Comparison of ENCODE assay signal across 11 cellular contexts in genomic region chr19:15292140-15292539, GRCh38. TPM values are rescaled to one million over a fixed set of nuclear protein-coding genes. Genes with fewer than 3 reads are reported as not detected.
DNase-seq lines count a peak whose midpoint lies in the region; ATAC-seq, FAIRE-seq and TF ChIP-seq lines count a peak whose summit lies in the region.
"Had no signal": no experiment of that assay in that cellular context is flagged by ENCODE, and none has a peak within 500 bp of the region (broad histone marks: within the 10 kb centered on the region; RNA-seq: fewer than 3 reads in every experiment).

No MANE protein-coding gene starts in this region.

- H3K36me3 Mint-ChIP-seq in T-helper 2 cell treated with Interferon-gamma antibody and Interleukin-4, amounts not matched to agents 5 μg/mL and 100 μg/mL, for 36 hours (ENCODE audit: low read depth): peaks cover 14% of the 10 kb centered on the region
- peaks cover 10% of the 10 kb centered on the region for H3K36me3 Mint-ChIP-seq in astrocyte (ENCODE audit: low read depth, unreplicated experiment)

- in situ Hi-C loops in GM13976 (cut with MboI; ENCODE audit: low sequenced_read_pairs, unreplicated experiment): no loop called here

- no peak overlapping the region for H2BK120ac ChIP-seq in trophoblast cell (ENCODE audit: insufficient read depth, low read length, poor library complexity)

- no peak overlapping the region for H3K23ac ChIP-seq in trophoblast cell (ENCODE audit: low read length)

- H3K4me1 Mint-ChIP-seq in T-helper 2 cell treated with Interferon-gamma antibody and Interleukin-4, amounts not matched to agents 5 μg/mL and 100 μg/mL, for 36 hours (ENCODE audit: low read depth): peaks cover 80% of the 10 kb centered on the region
- H3K4me1 Mint-ChIP-seq in astrocyte (ENCODE audit: low read depth, unreplicated experiment): peaks cover 74% of the 10 kb centered on the region

- H4K12ac ChIP-seq in trophoblast cell (ENCODE audit: low read depth, low read length): no peak overlapping the region

- no peak overlapping the region for H3K14ac ChIP-seq in trophoblast cell (ENCODE audit: low read length)

- no peak overlapping the region for H2AK5ac ChIP-seq in trophoblast cell (ENCODE audit: low read length)

- peaks cover 97% of the 10 kb centered on the region for H3K79me2 ChIP-seq in Karpas-422 (ENCODE audit: low read length)
- peaks cover 98% of the 10 kb centered on the region for H3K79me2 ChIP-seq in astrocyte (ENCODE audit: insufficient read depth, low read length)
- H3K79me2 ChIP-seq in trophoblast cell (ENCODE audit: control insufficient read depth, insufficient read depth, low read length, poor library complexity): peaks cover 57% of the 10 kb centered on the region

- H2BK5ac ChIP-seq in trophoblast cell (ENCODE audit: low read depth, low read length, poor library complexity): no peak overlapping the region

- DNase-seq in T-helper 2 cell treated with Interferon-gamma antibody and Interleukin-4, amounts not matched to agents 5 μg/mL and 100 μg/mL, for 36 hours (ENCODE audit: low spot score): no peak
- DNase-seq in T-helper 2 cell (no peak), Karpas-422 (no peak), astrocyte (ENCODE audit: low read depth) (no peak), trophoblast cell (no peak), GM13976 (ENCODE audit: low spot score) (no peak), NCI-H1694 treated with DMSO at 0.1 percent for 48 hours (lab: John Stamatoyannopoulos, UW) (no peak)

- H3K4me3 Mint-ChIP-seq in T-helper 2 cell treated with Interferon-gamma antibody and Interleukin-4, amounts not matched to agents 5 μg/mL and 100 μg/mL, for 36 hours: peak overlapping the region; percentile 26
- no peak overlapping the region for H3K4me3 Mint-ChIP-seq in astrocyte (ENCODE audit: unreplicated experiment)

- peak overlapping the region; percentile 9 for H3K27ac Mint-ChIP-seq in T-helper 2 cell treated with Interferon-gamma antibody and Interleukin-4, amounts not matched to agents 5 μg/mL and 100 μg/mL, for 36 hours
- H3K27ac Mint-ChIP-seq in astrocyte (ENCODE audit: unreplicated experiment): peak overlapping the region; percentile 0

- peak overlapping the region; percentile 99 for H3K4ac ChIP-seq in trophoblast cell (ENCODE audit: low read depth, low read length)

- H3K36me3 ChIP-seq in Karpas-422 (ENCODE audit: insufficient read depth, low read length) (peaks cover 10% of the 10 kb centered on the region; the same call in 1 of the 2 replicates), astrocyte (ENCODE audit: insufficient read depth, low read length) (no peaks in the 10 kb centered on the region), trophoblast cell (ENCODE audit: control insufficient read depth in 1 of 2, insufficient read depth in 2 of 2, low read length in 2 of 2) (peaks cover 6% of the 10 kb centered on the region in 2 experiments)

- H3K9me3 Mint-ChIP-seq in T-helper 2 cell treated with Interferon-gamma antibody and Interleukin-4, amounts not matched to agents 5 μg/mL and 100 μg/mL, for 36 hours: no peaks in the 10 kb centered on the region
- H3K9me3 Mint-ChIP-seq in astrocyte (ENCODE audit: unreplicated experiment): no peaks in the 10 kb centered on the region

- H4K8ac ChIP-seq in trophoblast cell (ENCODE audit: low read depth, low read length): no peak overlapping the region

- H2AFZ ChIP-seq in Karpas-422 (ENCODE audit: low read length): no peak overlapping the region
- H2AFZ ChIP-seq in astrocyte (ENCODE audit: low read depth, low read length): no peak overlapping the region
- no peak overlapping the region for H2AFZ ChIP-seq in trophoblast cell (ENCODE audit: insufficient read depth, low read length, poor library complexity)

- H4K20me1 ChIP-seq in Karpas-422 (ENCODE audit: insufficient read depth, low read depth, low read length): peaks cover 74% of the 10 kb centered on the region
- H4K20me1 ChIP-seq in astrocyte (ENCODE audit: insufficient read depth, low read length): peaks cover 97% of the 10 kb centered on the region

- H3K27ac ChIP-seq in Karpas-422 (ENCODE audit: low read length) (peak overlapping the region; percentile 79), astrocyte (ENCODE audit: low read depth, low read length) (no peak overlapping the region), trophoblast cell (ENCODE audit: low read depth, low read length) (no peak overlapping the region)

- H3K4me1 ChIP-seq in Karpas-422 (ENCODE audit: low read length): peaks cover 96% of the 10 kb centered on the region
- H3K4me1 ChIP-seq in astrocyte (ENCODE audit: insufficient read depth, low read length): peaks cover 36% of the 10 kb centered on the region
- H3K4me1 ChIP-seq in trophoblast cell (ENCODE audit: control insufficient read depth in 1 of 2, insufficient read depth in 2 of 2, low read length in 2 of 2): peaks cover 31 to 32% of the 10 kb centered on the region in 2 experiments

- no peaks in the 10 kb centered on the region for H3K27me3 Mint-ChIP-seq in T-helper 2 cell treated with Interferon-gamma antibody and Interleukin-4, amounts not matched to agents 5 μg/mL and 100 μg/mL, for 36 hours (ENCODE audit: low read depth)
- no peaks in the 10 kb centered on the region for H3K27me3 Mint-ChIP-seq in astrocyte (ENCODE audit: low read depth, unreplicated experiment)

- ATAC-seq in GM19397 (IDR thresholded peaks at IDR 0.05; ENCODE audit: unreplicated experiment): no peak

- H3K9me3 ChIP-seq in Karpas-422 (ENCODE audit: low read length): no peaks in the 10 kb centered on the region
- no peaks in the 10 kb centered on the region for H3K9me3 ChIP-seq in astrocyte (ENCODE audit: insufficient read depth, low read depth, low read length)
- H3K9me3 ChIP-seq in trophoblast cell (ENCODE audit: insufficient read depth, low read depth, low read length): no peaks in the 10 kb centered on the region

- H3K9ac ChIP-seq in Karpas-422 (ENCODE audit: low read length): peak overlapping the region; percentile 44
- H3K9ac ChIP-seq in astrocyte (ENCODE audit: low read length): no peak overlapping the region
- no peak overlapping the region for H3K9ac ChIP-seq in trophoblast cell (ENCODE audit: low read length)

- no CpG with 5 or more reads among the region's 7 CpGs for WGBS in trophoblast cell (ENCODE audit: extremely low coverage, insufficient coverage, insufficient read length)

- H3K4me3 ChIP-seq in Karpas-422 (ENCODE audit: low read length) (peak overlapping the region; percentile 61), astrocyte (ENCODE audit: insufficient read depth, low read depth, low read length) (no peak overlapping the region), trophoblast cell (ENCODE audit: low read depth, low read length) (no peak overlapping the region)

- no peak overlapping the region for H2BK12ac ChIP-seq in trophoblast cell (ENCODE audit: low read length)

- H3K27me3 ChIP-seq in Karpas-422 (ENCODE audit: low read length) (no peaks in the 10 kb centered on the region), astrocyte (ENCODE audit: insufficient read depth, low read length) (no peaks in the 10 kb centered on the region), trophoblast cell (ENCODE audit: insufficient read depth, low read length) (no peaks in the 10 kb centered on the region)

- no peak for TF ChIP-seq CTCF in astrocyte (IDR thresholded peaks at IDR 0.05; ENCODE audit: insufficient read depth, low read depth, low read length)
- TF ChIP-seq CTCF in GM13976 (IDR thresholded peaks at IDR 0.05; ENCODE audit: borderline replicate concordance, control extremely low read depth, extremely low read depth, insufficient read depth, missing control alignments): no peak

- H4K91ac ChIP-seq in trophoblast cell (ENCODE audit: low read depth, low read length): no peak overlapping the region

- H3K18ac ChIP-seq in trophoblast cell (ENCODE audit: low read length): no peak overlapping the region

- peak overlapping the region; percentile 88 for H3K4me2 ChIP-seq in Karpas-422 (ENCODE audit: low read depth, low read length, poor library complexity, severe bottlenecking)
- no peak overlapping the region for H3K4me2 ChIP-seq in astrocyte (ENCODE audit: low read length)
- H3K4me2 ChIP-seq in trophoblast cell (ENCODE audit: low read length): no peak overlapping the region

- FAIRE-seq in astrocyte (lab: Jason Lieb, UNC): no peak
- FAIRE-seq: A204.1 had no signal

- H3K9me2 ChIP-seq in Karpas-422 (replicated peaks; ENCODE audit: insufficient read depth, low read length): no peaks in the 10 kb centered on the region

- H3K79me1 ChIP-seq in trophoblast cell (ENCODE audit: low read length): peaks cover 10% of the 10 kb centered on the region

RNA-seq across cellular contexts. Expression of gene BRD4, which starts 40.2 kb away (rescaled TPM):
- 41.4 and 58.6 TPM in 2 replicates for total RNA-seq in Karpas-422 (2014; rRNA removed; shearing (Covaris generic); ENCODE audit: low replicate concordance)
- 116 and 128 TPM in 2 replicates for total RNA-seq in astrocyte
- 188 and 191 TPM in 2 replicates for polyA plus RNA-seq in trophoblast cell (2013)

RNA-seq across cellular contexts. Expression of gene EPHX3, which starts 59.9 kb away (rescaled TPM):
- total RNA-seq in Karpas-422 (2014; rRNA removed; shearing (Covaris generic); ENCODE audit: low replicate concordance): 0.11 and 1.6 TPM in 2 replicates
- 0.54 and 0.87 TPM in 2 replicates for total RNA-seq in astrocyte
- polyA plus RNA-seq in trophoblast cell (2013): 4.4 and 4.7 TPM in 2 replicates
- total RNA-seq: SK-MEL-5 had no signal
- polyA plus RNA-seq: neural cell had no signal
